29 cellular contexts compared by ENCODE assay signal in genomic region chr17:30369995-30370394, GRCh38. TPM values are rescaled to one million over a fixed set of nuclear protein-coding genes. Genes with fewer than 3 reads are reported as not detected.
DNase-seq lines count a peak whose midpoint lies in the region; ATAC-seq, FAIRE-seq and TF ChIP-seq lines count a peak whose summit lies in the region.
"Had no signal": no experiment of that assay in that cellular context is flagged by ENCODE, and none has a peak within 500 bp of the region (broad histone marks: within the 10 kb centered on the region; RNA-seq: fewer than 3 reads in every experiment).

No MANE protein-coding gene starts in this region.

- H3K36me3 ChIP-seq in bronchial epithelial cell (ENCODE audit: control insufficient read depth, insufficient read depth, low read length) (no peaks in the 10 kb centered on the region), mucosa of descending colon (ENCODE audit: low read depth) (no peaks in the 10 kb centered on the region)
- H3K36me3 ChIP-seq: upper lobe of left lung had no signal

- no peak overlapping the region for H3K4me3 ChIP-seq in bronchial epithelial cell (ENCODE audit: low read depth, low read length)
- no peak overlapping the region for H3K4me3 ChIP-seq in mucosa of descending colon
- H3K4me3 ChIP-seq: upper lobe of left lung had no signal

- ATAC-seq in mucosa of descending colon (peak; percentile 82), GM18867 (IDR thresholded peaks at IDR 0.05; ENCODE audit: unreplicated experiment) (no peak), omental fat pad (ENCODE audit: low FRiP score) (no peak), HG02678 (IDR thresholded peaks at IDR 0.05; ENCODE audit: unreplicated experiment) (no peak)
- ATAC-seq: activated CD8-positive, alpha-beta T cell treated with anti-CD3 and anti-CD28 coated beads for 36 hours; left cardiac atrium; sciatic nerve; T-cell had no signal

- H3K27me3 ChIP-seq in bronchial epithelial cell (ENCODE audit: control insufficient read depth, insufficient read depth, low read length) = no peaks in the 10 kb centered on the region
- H3K27me3 ChIP-seq: upper lobe of left lung had no signal

- peaks cover 5% of the 10 kb centered on the region for H3K4me1 ChIP-seq in mucosa of descending colon (ENCODE audit: low read depth)
- H3K4me1 ChIP-seq: parathyroid adenoma had no signal

- H3K9me3 ChIP-seq in mucosa of descending colon = no peaks in the 10 kb centered on the region
- H3K9me3 ChIP-seq: upper lobe of left lung had no signal

- DNase-seq in DMS53 (lab: John Stamatoyannopoulos, UW) (peak; percentile 56), DMS53 treated with DMSO at 0.1 percent for 48 hours (lab: John Stamatoyannopoulos, UW; ENCODE audit: unreplicated experiment) (no peak), M059J (ENCODE audit: low read depth) (peak; percentile 41), bronchial epithelial cell (ENCODE audit: low read depth) (peak; percentile 92), mucosa of descending colon (no peak), omental fat pad (ENCODE audit: low spot score) (no peak)
- DNase-seq: activated CD4-positive, CD25-positive, alpha-beta regulatory T cell treated with anti-CD3 and anti-CD28 coated beads, Interleukin-2, amount 50 U/mL, for 72 hours; activated CD8-positive, alpha-beta T cell treated with anti-CD3 and anti-CD28 coated beads for 36 hours; activated naive CD4-positive, alpha-beta T cell treated with anti-CD3 and anti-CD28 coated beads for 36 hours; AML-193; CD8-positive, alpha-beta memory T cell; DMS79; effector memory CD4-positive, alpha-beta T cell; left cardiac atrium; naive thymus-derived CD4-positive, alpha-beta T cell; NCI-H1417 treated with DMSO at 0.1 percent for 48 hours; NCI-H526; Right ventricle myocardium superior; stimulated activated CD4-positive, alpha-beta T cell treated with anti-CD3 and anti-CD28 coated beads, Interleukin-15, amount 100 ng/mL, for 24 hours; T-cell; upper lobe of left lung had no signal

- intact Hi-C loops in mucosa of descending colon (cut with DNase I, micrococcal nuclease) = no loop called here

- TF ChIP-seq CTCF in bronchial epithelial cell (IDR thresholded peaks at IDR 0.05; ENCODE audit: insufficient read depth, low read length, severe bottlenecking) (no peak), mucosa of descending colon (IDR thresholded peaks at IDR 0.05) (no peak), omental fat pad (IDR thresholded peaks at IDR 0.05) (no peak)

- FAIRE-seq in bronchial epithelial cell (lab: Jason Lieb, UNC) = no peak
- FAIRE-seq: GM12891, HepG2 had no signal

RNA-seq across cellular contexts. Expression of gene CPD, which starts 8.7 kb away (rescaled TPM):
- total RNA-seq in M059J (2014; rRNA removed; shearing (Covaris generic)) = 29.6 and 52.3 TPM in 2 replicates
- total RNA-seq in bronchial epithelial cell = 164 and 284 TPM in 2 replicates
- 10 to 100 TPM; 39.2 to 77.3 (median 74.7) TPM for total RNA-seq in mucosa of descending colon
- total RNA-seq in omental fat pad = 100 to 1,000 TPM in 1 of 4 donors, 10 to 100 TPM in 3; 57.2 to 101 (median 82.2) TPM

RNA-seq across cellular contexts. Expression of gene TMIGD1, which starts 36.1 kb away (rescaled TPM):
- total RNA-seq in M059J (2014; rRNA removed; shearing (Covaris generic)) = not detected in 2 replicates
- total RNA-seq in bronchial epithelial cell (not detected in 2 replicates), mucosa of descending colon (100 to 1,000 TPM; 102 to 288 (median 119) TPM), omental fat pad (not detected)
- total RNA-seq: activated CD8-positive, alpha-beta T cell treated with anti-CD3 and anti-CD28 coated beads for 36 hours; activated naive CD4-positive, alpha-beta T cell treated with anti-CD3 and anti-CD28 coated beads for 36 hours; CD8-positive, alpha-beta memory T cell; fibroblast of lung; HepG2; left cardiac atrium; mesenteric fat pad; naive thymus-derived CD4-positive, alpha-beta T cell; Right ventricle myocardium superior; sciatic nerve; T-cell; upper lobe of left lung had no signal

Comparison
In these comparisons a context has a peak if more than half of its experiments do, and no peak if none do; other contexts are left out.
1. DNase-seq: peak in DMS53 (single experiment), M059J (single experiment) and bronchial epithelial cell (single experiment); none in DMS53 treated with DMSO at 0.1 percent for 48 hours (single experiment), mucosa of descending colon (0 of 3) and omental fat pad (single experiment).
2. RNA of gene TMIGD1, which starts 36.1 kb away (total RNA-seq): 102 to 288 TPM in mucosa of descending colon; not detected in M059J, not detected in bronchial epithelial cell and not detected in omental fat pad; every median in the first group is over 100 times any median in the second.